Comparison of ENCODE assay signal across 11 cellular contexts in the genomic region with DNA sequence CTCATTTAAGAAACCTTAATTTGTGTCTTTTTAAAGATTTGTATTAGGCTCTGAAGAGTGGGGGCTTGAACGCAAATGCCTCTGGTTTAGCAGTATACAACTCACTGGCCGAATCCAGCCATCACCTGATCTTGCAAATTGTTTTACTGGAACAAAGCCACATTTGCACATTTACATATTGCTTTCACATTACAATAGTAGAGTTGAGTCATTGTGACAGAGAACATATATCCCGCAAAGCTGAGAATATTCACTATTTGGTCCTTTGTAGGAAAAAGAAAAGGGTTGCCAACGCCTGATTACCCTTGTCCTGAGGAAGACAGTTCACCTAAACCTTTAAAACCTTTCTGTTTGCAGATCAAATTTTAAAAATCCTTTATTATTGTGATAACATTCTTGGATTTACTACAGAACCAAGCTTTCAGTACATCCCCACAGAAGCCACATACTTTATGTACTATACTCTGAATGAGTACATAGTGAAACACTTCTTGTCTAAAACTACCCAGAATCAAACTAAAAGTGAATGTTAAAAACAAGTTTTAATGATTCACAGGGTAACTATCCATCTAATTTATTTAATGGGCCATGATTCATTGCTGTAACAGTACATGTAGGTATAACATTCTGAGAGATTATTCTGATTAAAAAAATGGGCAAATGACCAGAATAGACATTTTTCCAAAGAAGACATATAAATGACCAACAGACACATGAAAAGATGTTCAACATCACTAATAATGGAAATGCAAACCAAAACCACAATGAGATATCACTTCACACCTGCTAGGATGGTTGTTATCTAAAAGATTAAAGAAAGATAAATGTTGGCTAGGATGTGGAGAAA.
DNase-seq lines count a peak whose midpoint lies in the region; ATAC-seq, FAIRE-seq and TF ChIP-seq lines count a peak whose summit lies in the region.
"Had no signal": no experiment of that assay in that cellular context is flagged by ENCODE, and none has a peak within 500 bp of the region (broad histone marks: within the 10 kb centered on the region; RNA-seq: fewer than 3 reads in every experiment).

No MANE protein-coding gene starts in this region.

- H3K79me2 ChIP-seq in GM12878 (ENCODE audit: control insufficient read depth, insufficient read depth, low read length) = no peaks in the 10 kb centered on the region

- TF ChIP-seq RAD21 in GM12878 (IDR thresholded peaks at IDR 0.05; ENCODE audit: insufficient read depth, low read depth, low read length) = no peak

- no peak overlapping the region for H2AFZ ChIP-seq in GM12878 (ENCODE audit: control insufficient read depth, low read depth, low read length)

- no peak overlapping the region for H3K9ac ChIP-seq in GM12878 (ENCODE audit: control insufficient read depth, insufficient read depth, low read length)

- intact Hi-C loops in GM12878 (cut with micrococcal nuclease; ENCODE audit: unreplicated experiment) = no loop called here

- H3K27ac ChIP-seq in GM12878 (ENCODE audit: control insufficient read depth, insufficient read depth) (no peak overlapping the region), small intestine (ENCODE audit: low read depth in 1 of 2, low read length in 1 of 2) (no peak overlapping the region)
- H3K27ac ChIP-seq: tibial artery had no signal

- no peak overlapping the region for H3K4me2 ChIP-seq in GM12878 (ENCODE audit: control insufficient read depth, insufficient read depth)

- BruUV-seq in GM12878 (replicated peaks; lab: Mats Ljungman, UMichigan) = no TSS peak

- TF ChIP-seq CTCF in GM13976 (IDR thresholded peaks at IDR 0.05; ENCODE audit: borderline replicate concordance, control extremely low read depth, extremely low read depth, insufficient read depth, missing control alignments) (no peak), GM12878 (IDR thresholded peaks at IDR 0.05 in 2 of 3, conservative IDR thresholded peaks at IDR 0.05 in 1 of 3; ENCODE audit: control insufficient read depth in 2 of 3, extremely low read depth in 1 of 3, insufficient read depth in 1 of 3, low read depth in 3 of 3, low read length in 3 of 3) (no peak)

- POLR2A ChIA-PET in GM12878 (lab: Charles Lee) = no interaction called here

- DNase-seq in GM13976 (ENCODE audit: low spot score) (peak; percentile 11), GM12878 (ENCODE audit: low read depth, low spot score) (no peak), small intestine (no peak), CD1c-positive myeloid dendritic cell (ENCODE audit: extremely low spot score) (no peak), NCI-H2227 (lab: John Stamatoyannopoulos, UW; ENCODE audit: unreplicated experiment) (no peak)
- no peak for DNase-seq in central memory CD4-positive, alpha-beta T cell
- DNase-seq: tibial artery had no signal

- in situ Hi-C loops in GM13976 (cut with MboI; ENCODE audit: low sequenced_read_pairs, unreplicated experiment) = no loop called here
- in situ Hi-C loops in GM12878 (cut with MboI) = no loop called here

- no peaks in the 10 kb centered on the region for H4K20me1 ChIP-seq in GM12878 (ENCODE audit: control insufficient read depth, insufficient read depth)

- WGBS in GM12878 (ENCODE audit: insufficient coverage, insufficient replicate concordance, low lambda C conversion rate, missing lambda C conversion rate) = 28% methylated on average over 4 of the region's 4 CpGs
- WGBS in small intestine, 3 donors = 35 to 62% (median 58%) methylated on average over 4 of the region's 4 CpGs

- H3K4me1 ChIP-seq in GM12878 (ENCODE audit: control insufficient read depth, insufficient read depth, low read length) (no peaks in the 10 kb centered on the region), small intestine (ENCODE audit: control insufficient read depth in 2 of 2, insufficient read depth in 1 of 2, low read depth in 1 of 2, low read length in 1 of 2) (no peaks in the 10 kb centered on the region)
- H3K4me1 ChIP-seq: tibial artery had no signal

- no peak for TF ChIP-seq EP300 in GM12878 (IDR thresholded peaks at IDR 0.05; ENCODE audit: borderline replicate concordance in 1 of 2, control insufficient read depth in 1 of 2, low read depth in 2 of 2, low read length in 2 of 2)

- TF ChIP-seq POLR2A in GM12878 (IDR thresholded peaks at IDR 0.05; ENCODE audit: low read depth, low read length) = no peak

- H3K27me3 ChIP-seq in GM12878 (replicated peaks in 1 of 2; ENCODE audit: control insufficient read depth in 2 of 2, insufficient read depth in 2 of 2, low read length in 1 of 2) (no peaks in the 10 kb centered on the region), small intestine (ENCODE audit: control insufficient read depth in 2 of 2, insufficient read depth in 2 of 2, low read length in 2 of 2) (no peaks in the 10 kb centered on the region)
- H3K27me3 ChIP-seq: tibial artery had no signal

- no peaks in the 10 kb centered on the region for H3K36me3 ChIP-seq in GM12878 (ENCODE audit: control insufficient read depth in 2 of 2, insufficient read depth in 2 of 2, low read length in 1 of 2)
- no peaks in the 10 kb centered on the region for H3K36me3 ChIP-seq in small intestine (ENCODE audit: control insufficient read depth in 2 of 2, insufficient read depth in 2 of 2, low read length in 2 of 2)
- H3K36me3 ChIP-seq: tibial artery had no signal

- CTCF ChIA-PET in GM12878 (lab: Yijun Ruan, JAX) = no interaction called here

- FAIRE-seq in GM12878 (lab: Jason Lieb, UNC) = no peak
- FAIRE-seq in small intestine (lab: Jason Lieb, UNC) = no peak
- FAIRE-seq: HepG2 had no signal

- SMC1A ChIA-PET in GM12878 (lab: Charles Lee; ENCODE audit: uncharacterized antibody, unreplicated experiment) = no interaction called here

- no peak overlapping the region for H3K4me3 ChIP-seq in GM12878
- no peak overlapping the region for H3K4me3 ChIP-seq in small intestine (ENCODE audit: low read depth in 1 of 2, low read length in 2 of 2)
- H3K4me3 ChIP-seq: tibial artery had no signal

- ATAC-seq in GM21528 (IDR thresholded peaks at IDR 0.05; ENCODE audit: low FRiP score, unreplicated experiment) (peak; percentile 80), HG03196 (IDR thresholded peaks at IDR 0.05; ENCODE audit: unreplicated experiment) (peak; percentile 83), GM12878 (peak; percentile 85)
- ATAC-seq: HepG2, sciatic nerve had no signal

- no peaks in the 10 kb centered on the region for H3K9me3 ChIP-seq in GM12878 (replicated peaks; ENCODE audit: control insufficient read depth, insufficient read depth, low read length)
- H3K9me3 ChIP-seq in small intestine (ENCODE audit: control insufficient read depth, low read depth) = no peaks in the 10 kb centered on the region
- H3K9me3 ChIP-seq: tibial artery had no signal

- RAD21 ChIA-PET in GM12878 (lab: Charles Lee; ENCODE audit: unreplicated experiment) = no interaction called here

TF ChIP-seq in GM12878, 131 proteins besides CTCF, POLR2A, EP300 and RAD21:
- peak; percentile 31; the same call in 1 of the 2 replicates for TF ChIP-seq NFIC (IDR thresholded peaks at IDR 0.05; ENCODE audit: low read depth, low read length)
- TF ChIP-seq LARP7 (IDR thresholded peaks at IDR 0.05) = no peak
- 0 out of 2 replicates have a peak, but pooled peaks have one; percentile 31 for TF ChIP-seq CBFB (IDR thresholded peaks at IDR 0.05; ENCODE audit: low read depth)
- peak; percentile 57; the same call in 1 of the 2 replicates for TF ChIP-seq JUNB (IDR thresholded peaks at IDR 0.05)
- TF ChIP-seq KAT2A (conservative IDR thresholded peaks at IDR 0.05; ENCODE audit: control insufficient read depth, low read depth, low read length) = no peak
- TF ChIP-seq ASH2L (IDR thresholded peaks at IDR 0.05; ENCODE audit: borderline replicate concordance, low read depth) = no peak
- TF ChIP-seq POU2F2 (IDR thresholded peaks at IDR 0.05; ENCODE audit: borderline replicate concordance, low read depth, low read length) = peak; percentile 82; the same call in 1 of the 3 replicates
